ENCODE assay signal across 12 cellular contexts in genomic region chr15:38702178-38702912, GRCh38.
A peak's percentile ranks its signal among the peaks of the same experiment; 100 is the strongest.
DNase-seq lines count a peak whose midpoint lies in the region; ATAC-seq and TF ChIP-seq lines count a peak whose summit lies in the region.
"Had no signal": no experiment of that assay in that cellular context is flagged by ENCODE, and none has a peak within 500 bp of the region (broad histone marks: within the 10 kb centered on the region; RNA-seq: fewer than 3 reads in every experiment).

No MANE protein-coding gene starts in this region.

- H3K36me3 ChIP-seq in breast epithelium = no peaks in the 10 kb centered on the region
- H3K36me3 ChIP-seq in left lung = no peaks in the 10 kb centered on the region
- H3K36me3 ChIP-seq: BLaER1 treated with 17β-estradiol and CSF1 and Interleukin-3, amounts not matched to agents 10 nM and 100 nM had no signal

- H3K4me3 Mint-ChIP-seq in mesothelial cell of epicardium = no peak overlapping the region
- no peak overlapping the region for H3K4me3 Mint-ChIP-seq in osteocyte (ENCODE audit: unreplicated experiment)

- H3K4me1 Mint-ChIP-seq in mesothelial cell of epicardium = peaks cover 9% of the 10 kb centered on the region
- H3K4me1 Mint-ChIP-seq in osteocyte (ENCODE audit: unreplicated experiment) = peaks cover 5% of the 10 kb centered on the region

- H3K27ac Mint-ChIP-seq in mesothelial cell of epicardium (peak overlapping the region; percentile 64), osteocyte (ENCODE audit: unreplicated experiment) (no peak overlapping the region)

- H3K4me1 ChIP-seq in breast epithelium (no peaks in the 10 kb centered on the region), left lung (no peaks in the 10 kb centered on the region)

- H3K9me3 Mint-ChIP-seq in mesothelial cell of epicardium = no peaks in the 10 kb centered on the region
- no peaks in the 10 kb centered on the region for H3K9me3 Mint-ChIP-seq in osteocyte (ENCODE audit: unreplicated experiment)

- H3K36me3 Mint-ChIP-seq in mesothelial cell of epicardium (no peaks in the 10 kb centered on the region), osteocyte (ENCODE audit: unreplicated experiment) (no peaks in the 10 kb centered on the region)

- H3K27me3 ChIP-seq in breast epithelium = no peaks in the 10 kb centered on the region
- H3K27me3 ChIP-seq in left lung = peaks cover 4 to 11% of the 10 kb centered on the region in 2 donors
- H3K27me3 ChIP-seq: BLaER1 treated with 17β-estradiol and CSF1 and Interleukin-3, amounts not matched to agents 10 nM and 100 nM had no signal

- intact Hi-C loops in breast epithelium (cut with DNase I; ENCODE audit: low total_unique reads) (no loop called here), left lung (cut with DNase I) (no loop called here)

- H3K27me3 Mint-ChIP-seq in mesothelial cell of epicardium (ENCODE audit: low read depth) (peaks cover 6% of the 10 kb centered on the region), osteocyte (ENCODE audit: unreplicated experiment) (peaks cover 10% of the 10 kb centered on the region)

- H3K27ac ChIP-seq in breast epithelium (no peak overlapping the region), left lung (no peak overlapping the region)
- H3K27ac ChIP-seq: BLaER1 treated with 17β-estradiol and CSF1 and Interleukin-3, amounts not matched to agents 10 nM and 100 nM had no signal

- DNase-seq in DMS53 (lab: John Stamatoyannopoulos, UW) (peak; percentile 88), NCI-H2171 treated with DMSO at 0.1 percent for 48 hours (lab: John Stamatoyannopoulos, UW) (peak; percentile 48), breast epithelium (ENCODE audit: low spot score in 2 of 2) (peak; percentile 56 to 72), mesothelial cell of epicardium (ENCODE audit: low spot score in 2 of 2, unreplicated experiment in 2 of 2) (no peak), left lung (no peak), osteocyte (ENCODE audit: extremely low spot score, unreplicated experiment) (no peak)
- DNase-seq: head of caudate nucleus, T-helper 9 cell had no signal

- no peak for TF ChIP-seq CTCF in breast epithelium (IDR thresholded peaks at IDR 0.05)
- no peak for TF ChIP-seq CTCF in mesothelial cell of epicardium (IDR thresholded peaks at IDR 0.05; ENCODE audit: unreplicated experiment)
- TF ChIP-seq CTCF in left lung (IDR thresholded peaks at IDR 0.05) = no peak
- TF ChIP-seq CTCF in osteocyte (IDR thresholded peaks at IDR 0.05) = no peak

- H3K4me3 ChIP-seq in breast epithelium (no peak overlapping the region), left lung (no peak overlapping the region)
- H3K4me3 ChIP-seq: BLaER1 treated with 17β-estradiol and CSF1 and Interleukin-3, amounts not matched to agents 10 nM and 100 nM; smooth muscle cell had no signal

- H3K9me3 ChIP-seq in breast epithelium (no peaks in the 10 kb centered on the region), left lung (no peaks in the 10 kb centered on the region)
- H3K9me3 ChIP-seq: BLaER1 treated with 17β-estradiol and CSF1 and Interleukin-3, amounts not matched to agents 10 nM and 100 nM had no signal

- ATAC-seq in HG02981 (IDR thresholded peaks at IDR 0.05; ENCODE audit: unreplicated experiment) (no peak), left lung (no peak), HG02798 (IDR thresholded peaks at IDR 0.05; ENCODE audit: poor library complexity, unreplicated experiment) (no peak)

- TF ChIP-seq POLR2A in breast epithelium (IDR thresholded peaks at IDR 0.05) = no peak

Comparison
In these comparisons a context has a peak if more than half of its experiments do, and no peak if none do; other contexts are left out.
1. DNase-seq: peak in DMS53 (single experiment), NCI-H2171 treated with DMSO at 0.1 percent for 48 hours (single experiment) and breast epithelium (2 of 2); none in mesothelial cell of epicardium (0 of 2), left lung (0 of 2) and osteocyte (single experiment).